Comparison of ENCODE assay signal across 8 cellular contexts in the genomic region with DNA sequence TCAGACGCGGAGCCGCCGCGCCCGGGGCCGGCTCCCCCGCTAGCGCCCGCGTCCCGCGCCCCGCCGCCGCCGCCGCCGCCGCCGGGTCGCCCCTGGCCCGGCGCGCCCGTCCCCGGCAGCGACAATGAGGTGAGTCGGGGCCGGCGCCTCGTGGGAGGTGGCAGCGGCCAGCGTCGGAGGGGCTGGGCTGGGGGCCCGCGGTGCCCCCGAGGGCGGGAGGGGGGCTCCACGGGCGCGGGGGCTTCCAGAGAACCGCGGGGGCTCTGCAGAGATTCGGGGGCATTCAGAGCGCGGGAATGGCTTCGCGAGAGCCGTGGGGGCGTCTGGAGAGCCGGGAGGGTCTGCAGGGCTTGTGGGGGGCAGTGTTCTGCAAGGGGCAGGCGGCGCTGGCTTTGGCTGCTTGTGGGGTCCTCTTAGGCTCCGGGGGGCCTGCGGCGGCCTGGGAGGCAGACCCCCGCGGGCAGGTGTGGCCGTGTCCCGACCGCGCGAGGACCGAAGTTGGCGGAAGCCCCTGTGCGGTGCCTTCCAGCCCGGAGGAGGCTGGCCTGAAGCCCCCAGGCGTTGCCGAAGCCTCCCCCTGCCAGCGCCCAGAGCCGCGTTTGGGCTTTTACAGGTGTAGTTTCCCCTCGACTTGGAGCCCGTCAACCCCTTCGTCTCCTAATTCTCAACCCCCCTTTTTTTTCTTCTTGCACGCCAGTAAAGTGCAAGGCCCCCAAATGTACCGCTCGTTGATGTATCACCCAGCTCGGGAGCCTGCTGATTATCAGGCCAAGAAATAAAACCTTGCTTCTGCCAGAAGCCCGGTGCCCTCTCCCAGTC.
DNase-seq lines count a peak whose midpoint lies in the region; ATAC-seq, FAIRE-seq and TF ChIP-seq lines count a peak whose summit lies in the region.

No MANE protein-coding gene starts in this region.

- H3K4me1 Mint-ChIP-seq in WTC11 (peaks cover 33% of the 10 kb centered on the region), neural progenitor cell (peaks cover 21% of the 10 kb centered on the region)

- no peaks in the 10 kb centered on the region for H3K9me3 ChIP-seq in endothelial cell of umbilical vein (replicated peaks; ENCODE audit: control insufficient read depth, insufficient read depth, low read length)
- peaks cover 4% of the 10 kb centered on the region for H3K9me3 ChIP-seq in neural progenitor cell (ENCODE audit: low read depth)

- peak; percentile 20 for TF ChIP-seq POLR2A in endothelial cell of umbilical vein (IDR thresholded peaks at IDR 0.05; ENCODE audit: low read depth, low read length)

- no peaks in the 10 kb centered on the region for H3K9me1 ChIP-seq in endothelial cell of umbilical vein (replicated peaks; ENCODE audit: control insufficient read depth, extremely low read depth, insufficient read depth, low read length)

- H2AFZ ChIP-seq in endothelial cell of umbilical vein (ENCODE audit: low read depth, low read length) = peak overlapping the region; percentile 87
- H2AFZ ChIP-seq in neural progenitor cell (replicated peaks) = peak overlapping the region; percentile 48

- H3K9ac ChIP-seq in endothelial cell of umbilical vein (replicated peaks; ENCODE audit: extremely low read depth, insufficient read depth, low read length) (peak overlapping the region; percentile 56), neural progenitor cell (peak overlapping the region; percentile 5)

- peaks cover 5% of the 10 kb centered on the region for H3F3A ChIP-seq in neural progenitor cell (ENCODE audit: low read depth)

- H3K4me2 ChIP-seq in endothelial cell of umbilical vein (ENCODE audit: insufficient read depth, low read length) (peak overlapping the region; percentile 94), neural progenitor cell (peak overlapping the region; percentile 83)

- no peak for FAIRE-seq in endothelial cell of umbilical vein (lab: Jason Lieb, UNC)

- POLR2A ChIA-PET in WTC11 (lab: Charles Lee) = interaction anchor here (0.6 kb wide), 1 partner anchor 36 kb away, joined by 7 read pairs; no protein-coding TSS in a partner anchor
- POLR2A ChIA-PET in endothelial cell of umbilical vein (lab: Charles Lee) = no interaction called here

- H3K4me3 Mint-ChIP-seq in WTC11 = peak overlapping the region; percentile 88
- peak overlapping the region; percentile 99 for H3K4me3 Mint-ChIP-seq in neural progenitor cell

- H3K27me3 ChIP-seq in endothelial cell of umbilical vein (ENCODE audit: control insufficient read depth in 2 of 2, insufficient read depth in 2 of 2, low read length in 2 of 2) (peaks cover 10 to 12% of the 10 kb centered on the region in 2 experiments), neural progenitor cell (peaks cover 16% of the 10 kb centered on the region)

- H3K27me3 Mint-ChIP-seq in WTC11 (ENCODE audit: low read depth) = peaks cover 47% of the 10 kb centered on the region
- peaks cover 21% of the 10 kb centered on the region for H3K27me3 Mint-ChIP-seq in neural progenitor cell (ENCODE audit: insufficient read depth, low read depth)

- H4K20me1 ChIP-seq in endothelial cell of umbilical vein (replicated peaks; ENCODE audit: control insufficient read depth, extremely low read depth, insufficient read depth, low read length) (no peaks in the 10 kb centered on the region), neural progenitor cell (ENCODE audit: low read depth) (no peaks in the 10 kb centered on the region)

- dilution Hi-C loops in endothelial cell of umbilical vein (cut with MboI; ENCODE audit: extremely low pct_ligation_motif_present, low sequenced_read_pairs) = no loop called here

- H3K27ac ChIP-seq in endothelial cell of umbilical vein (ENCODE audit: insufficient read depth, low read depth, low read length) (no peak overlapping the region), neural progenitor cell (no peak overlapping the region)

- H3K36me3 ChIP-seq in endothelial cell of umbilical vein (ENCODE audit: control insufficient read depth in 2 of 2, extremely low read depth in 1 of 2, insufficient read depth in 2 of 2, low read length in 2 of 2) (no peaks in the 10 kb centered on the region), neural progenitor cell (peaks cover 5% of the 10 kb centered on the region)

- intact Hi-C loops in endothelial cell of umbilical vein (cut with micrococcal nuclease) = loop anchor here (1.0 to 5.0 kb wide), 4 partner anchors 10 to 287 kb away; a partner anchor contains a TSS

- H3K36me3 Mint-ChIP-seq in WTC11 = peaks cover 6% of the 10 kb centered on the region; the same call in 1 of the 2 replicates
- peaks cover 33% of the 10 kb centered on the region for H3K36me3 Mint-ChIP-seq in neural progenitor cell

- TF ChIP-seq CTCF in WTC11 (IDR thresholded peaks at IDR 0.05) (no peak), endothelial cell of umbilical vein (IDR thresholded peaks at IDR 0.05; ENCODE audit: extremely low read depth in 1 of 2, insufficient read depth in 1 of 2, low read depth in 1 of 2, low read length in 2 of 2) (no peak), neural progenitor cell (IDR thresholded peaks at IDR 0.05) (no peak)

- peaks cover 7% of the 10 kb centered on the region for H3K4me1 ChIP-seq in endothelial cell of umbilical vein (ENCODE audit: control insufficient read depth, extremely low read depth, insufficient read depth, low read length)
- peaks cover 5% of the 10 kb centered on the region for H3K4me1 ChIP-seq in neural progenitor cell

- H3K79me2 ChIP-seq in endothelial cell of umbilical vein (ENCODE audit: control insufficient read depth, insufficient read depth, low read length) (peaks cover 25% of the 10 kb centered on the region), neural progenitor cell (ENCODE audit: low read depth) (peaks cover 52% of the 10 kb centered on the region)

- BruUV-seq in endothelial cell of umbilical vein (replicated peaks; lab: Mats Ljungman, UMichigan) = no TSS peak

- CTCF ChIA-PET in WTC11 (lab: Charles Lee) = interaction anchor here (0.6 to 1.7 kb wide), 6 partner anchors 136 to 303 kb away, joined by 3 to 9 read pairs (median 7); no protein-coding TSS in a partner anchor
- CTCF ChIA-PET in endothelial cell of umbilical vein (lab: Charles Lee) = interaction anchor here (1.1 to 2.4 kb wide), 5 partner anchors 10 to 221 kb away, joined by 5 to 14 read pairs (median 8); no protein-coding TSS in a partner anchor

- no peak overlapping the region for H3K27ac Mint-ChIP-seq in WTC11
- peak overlapping the region; percentile 69 for H3K27ac Mint-ChIP-seq in neural progenitor cell

- H3K4me3 ChIP-seq in endothelial cell of umbilical vein (replicated peaks in 1 of 3; ENCODE audit: insufficient read depth in 1 of 3, low read depth in 1 of 3, low read length in 3 of 3) (peak overlapping the region; percentile 80 to 88 (median 87)), neural progenitor cell (peak overlapping the region; percentile 84)

- DNase-seq in activated naive CD4-positive, alpha-beta T cell treated with Interleukin-2 at 50 U/mL for 16 hours = peak; percentile 13
- no peak for DNase-seq in activated naive CD4-positive, alpha-beta T cell (lab: John Stamatoyannopoulos, UW)
- DNase-seq in WTC11 (ENCODE audit: low spot score) (peak; percentile 29), endothelial cell of umbilical vein (ENCODE audit: low read depth, low spot score) (no peak), neural progenitor cell (ENCODE audit: low spot score) (peak; percentile 75), NCI-H146 (lab: John Stamatoyannopoulos, UW) (no peak), NCI-H2029 (lab: John Stamatoyannopoulos, UW) (no peak)

- H3K9me3 Mint-ChIP-seq in WTC11 (no peaks in the 10 kb centered on the region; the same call in 1 of the 2 replicates), neural progenitor cell (peaks cover 45% of the 10 kb centered on the region)

- peak; percentile 23 for ATAC-seq in HG03520 (IDR thresholded peaks at IDR 0.05; ENCODE audit: unreplicated experiment)
- peak; percentile 17 for ATAC-seq in WTC11

TF ChIP-seq in WTC11, 78 proteins besides CTCF, POLR2A, EP300 and RAD21 (continues in another document):
- TF ChIP-seq, protein P1, sequence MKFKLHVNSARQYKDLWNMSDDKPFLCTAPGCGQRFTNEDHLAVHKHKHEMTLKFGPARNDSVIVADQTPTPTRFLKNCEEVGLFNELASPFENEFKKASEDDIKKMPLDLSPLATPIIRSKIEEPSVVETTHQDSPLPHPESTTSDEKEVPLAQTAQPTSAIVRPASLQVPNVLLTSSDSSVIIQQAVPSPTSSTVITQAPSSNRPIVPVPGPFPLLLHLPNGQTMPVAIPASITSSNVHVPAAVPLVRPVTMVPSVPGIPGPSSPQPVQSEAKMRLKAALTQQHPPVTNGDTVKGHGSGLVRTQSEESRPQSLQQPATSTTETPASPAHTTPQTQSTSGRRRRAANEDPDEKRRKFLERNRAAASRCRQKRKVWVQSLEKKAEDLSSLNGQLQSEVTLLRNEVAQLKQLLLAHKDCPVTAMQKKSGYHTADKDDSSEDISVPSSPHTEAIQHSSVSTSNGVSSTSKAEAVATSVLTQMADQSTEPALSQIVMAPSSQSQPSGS (CRISPR knock-in tag; IDR thresholded peaks at IDR 0.05; ENCODE audit: borderline replicate concordance, low read depth) = no peak
- TF ChIP-seq, protein P2, sequence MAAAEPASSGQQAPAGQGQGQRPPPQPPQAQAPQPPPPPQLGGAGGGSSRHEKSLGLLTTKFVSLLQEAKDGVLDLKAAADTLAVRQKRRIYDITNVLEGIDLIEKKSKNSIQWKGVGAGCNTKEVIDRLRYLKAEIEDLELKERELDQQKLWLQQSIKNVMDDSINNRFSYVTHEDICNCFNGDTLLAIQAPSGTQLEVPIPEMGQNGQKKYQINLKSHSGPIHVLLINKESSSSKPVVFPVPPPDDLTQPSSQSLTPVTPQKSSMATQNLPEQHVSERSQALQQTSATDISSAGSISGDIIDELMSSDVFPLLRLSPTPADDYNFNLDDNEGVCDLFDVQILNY (CRISPR knock-in tag; IDR thresholded peaks at IDR 0.05) = no peak

TF ChIP-seq in endothelial cell of umbilical vein, 7 proteins besides CTCF, POLR2A, EP300 and RAD21:
- TF ChIP-seq EZH2 (IDR thresholded peaks at IDR 0.05; ENCODE audit: borderline replicate concordance, low read depth, low read length, severe bottlenecking) (no peak), JUN (IDR thresholded peaks at IDR 0.05; ENCODE audit: borderline replicate concordance, insufficient read depth, insufficient read length, low read depth) (no peak), MYC (IDR thresholded peaks at IDR 0.05; ENCODE audit: low read depth, low read length) (no peak), POLR2AphosphoS5 (IDR thresholded peaks at IDR 0.05; ENCODE audit: insufficient read depth, low read depth, low read length) (no peak), GATA2 (IDR thresholded peaks at IDR 0.05; ENCODE audit: insufficient read depth, insufficient read length, low read depth, low read length) (no peak), FOS (IDR thresholded peaks at IDR 0.05; ENCODE audit: borderline replicate concordance, insufficient read depth, low read length) (no peak)
- TF ChIP-seq, protein P3, sequence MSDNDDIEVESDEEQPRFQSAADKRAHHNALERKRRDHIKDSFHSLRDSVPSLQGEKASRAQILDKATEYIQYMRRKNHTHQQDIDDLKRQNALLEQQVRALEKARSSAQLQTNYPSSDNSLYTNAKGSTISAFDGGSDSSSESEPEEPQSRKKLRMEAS (IDR thresholded peaks at IDR 0.05; ENCODE audit: insufficient read depth, insufficient read length) = no peak

Comparison
In these comparisons a context has a peak if more than half of its experiments do, and no peak if none do; other contexts are left out.
1. DNase-seq: peak in activated naive CD4-positive, alpha-beta T cell treated with Interleukin-2 at 50 U/mL for 16 hours (single experiment), WTC11 (single experiment) and neural progenitor cell (single experiment); none in activated naive CD4-positive, alpha-beta T cell (0 of 4), endothelial cell of umbilical vein (single experiment), NCI-H146 (single experiment) and NCI-H2029 (single experiment).